Comparison of ENCODE assay signal across 8 cellular contexts in the genomic region with DNA sequence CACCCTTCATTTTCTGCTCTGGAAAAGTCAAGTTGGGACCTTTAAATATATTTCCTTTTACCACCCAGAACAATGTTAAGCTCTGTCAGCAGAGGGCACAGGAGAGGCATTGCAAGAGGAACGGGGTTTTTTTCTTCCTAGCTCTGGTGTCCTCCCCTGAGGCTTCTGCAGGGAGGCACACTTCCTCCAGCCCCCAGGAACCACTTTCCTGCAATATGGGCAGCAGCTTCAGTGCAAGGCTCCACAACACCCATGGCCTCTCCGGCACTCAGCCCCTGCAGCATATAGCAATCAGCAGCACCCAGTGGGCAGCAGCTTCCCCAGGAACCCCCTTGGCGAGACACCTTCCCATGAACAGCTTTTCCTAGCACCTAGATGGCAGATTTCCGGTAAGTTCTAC.
DNase-seq lines count a peak whose midpoint lies in the region; ATAC-seq lines count a peak whose summit lies in the region.

No MANE protein-coding gene starts in this region.

- H3K27me3 Mint-ChIP-seq in activated CD8-positive, alpha-beta memory T cell treated with anti-CD3 and anti-CD28 coated beads, Interleukin-2, amount 10 ng/mL, durations not matched to agents 7 days and 5 days: no peaks in the 10 kb centered on the region

- H3K9me3 Mint-ChIP-seq in activated CD8-positive, alpha-beta memory T cell treated with anti-CD3 and anti-CD28 coated beads, Interleukin-2, amount 10 ng/mL, durations not matched to agents 7 days and 5 days (ENCODE audit: low read depth): no peaks in the 10 kb centered on the region

- H3K27ac Mint-ChIP-seq in activated CD8-positive, alpha-beta memory T cell treated with anti-CD3 and anti-CD28 coated beads, Interleukin-2, amount 10 ng/mL, durations not matched to agents 7 days and 5 days: no peak overlapping the region

- ATAC-seq in activated CD8-positive, alpha-beta memory T cell treated with anti-CD3 and anti-CD28 coated beads, Interleukin-2, amount 10 ng/mL, durations not matched to agents 7 days and 5 days: peak; percentile 23
- ATAC-seq in HG02884 (IDR thresholded peaks at IDR 0.05; ENCODE audit: unreplicated experiment): peak; percentile 63
- no peak for ATAC-seq in GM18519 (IDR thresholded peaks at IDR 0.05; ENCODE audit: low FRiP score, unreplicated experiment)

- H3K4me1 Mint-ChIP-seq in activated CD8-positive, alpha-beta memory T cell treated with anti-CD3 and anti-CD28 coated beads, Interleukin-2, amount 10 ng/mL, durations not matched to agents 7 days and 5 days: no peaks in the 10 kb centered on the region

- no peaks in the 10 kb centered on the region for H3K36me3 Mint-ChIP-seq in activated CD8-positive, alpha-beta memory T cell treated with anti-CD3 and anti-CD28 coated beads, Interleukin-2, amount 10 ng/mL, durations not matched to agents 7 days and 5 days

- no peak overlapping the region for H3K4me3 Mint-ChIP-seq in activated CD8-positive, alpha-beta memory T cell treated with anti-CD3 and anti-CD28 coated beads, Interleukin-2, amount 10 ng/mL, durations not matched to agents 7 days and 5 days

- CTCF ChIA-PET in activated CD8-positive, alpha-beta memory T cell treated with anti-CD3 and anti-CD28 coated beads, Interleukin-2, amount 10 ng/mL, durations not matched to agents 7 days and 5 days (lab: Charles Lee): interaction anchor here (0.9 to 2.3 kb wide), 10 partner anchors 9 to 342 kb away, joined by 3 to 19 read pairs (median 3); no protein-coding TSS in a partner anchor

- DNase-seq in activated CD8-positive, alpha-beta memory T cell treated with anti-CD3 and anti-CD28 coated beads, Interleukin-2, amount 10 ng/mL, durations not matched to agents 7 days and 5 days: peak; percentile 43
- DNase-seq in activated CD8-positive, alpha-beta memory T cell treated with anti-CD3 and anti-CD28 coated beads, Interleukin-2, amount 50 U/mL, for 4 hours: no peak
- DNase-seq in SW480 (ENCODE audit: low spot score) (peak; percentile 58), iPS-NIHi11 (ENCODE audit: low spot score) (peak; percentile 43), A172 (ENCODE audit: low spot score) (no peak)
- DNase-seq in stimulated activated naive CD4-positive, alpha-beta T cell treated with Interleukin-2 at 50 U/mL for 16 hours (lab: John Stamatoyannopoulos, UW): no peak

Comparison
In these comparisons a context has a peak if more than half of its experiments do, and no peak if none do; other contexts are left out.
1. DNase-seq: peak in activated CD8-positive, alpha-beta memory T cell treated with anti-CD3 and anti-CD28 coated beads, Interleukin-2, amount 10 ng/mL, durations not matched to agents 7 days and 5 days (single experiment), SW480 (single experiment) and iPS-NIHi11 (single experiment); none in activated CD8-positive, alpha-beta memory T cell treated with anti-CD3 and anti-CD28 coated beads, Interleukin-2, amount 50 U/mL, for 4 hours (single experiment), A172 (single experiment) and stimulated activated naive CD4-positive, alpha-beta T cell treated with Interleukin-2 at 50 U/mL for 16 hours (single experiment).